Comparison of ENCODE assay signal across 21 cellular contexts in genomic region chr19:2120821-2121220, GRCh38. TPM values are rescaled to one million over a fixed set of nuclear protein-coding genes. Genes with fewer than 3 reads are reported as not detected.
DNase-seq lines count a peak whose midpoint lies in the region; ATAC-seq and TF ChIP-seq lines count a peak whose summit lies in the region.
"Had no signal": no experiment of that assay in that cellular context is flagged by ENCODE, and none has a peak within 500 bp of the region (broad histone marks: within the 10 kb centered on the region; RNA-seq: fewer than 3 reads in every experiment).

No MANE protein-coding gene starts in this region.

- no peaks in the 10 kb centered on the region for H4K20me1 ChIP-seq in mammary epithelial cell (ENCODE audit: insufficient read depth, low read length)

- no peaks in the 10 kb centered on the region for H3K4me1 Mint-ChIP-seq in chondrocyte (ENCODE audit: low read depth)
- H3K4me1 Mint-ChIP-seq in naive thymus-derived CD8-positive, alpha-beta T cell = peaks cover 0 to 2% (median 0%) of the 10 kb centered on the region in 4 donors

- CTCF ChIA-PET in mammary epithelial cell (lab: Charles Lee; ENCODE audit: low non-redundant PET) = no interaction called here

- no peak for TF ChIP-seq CTCF in mammary epithelial cell (conservative IDR thresholded peaks at IDR 0.05 in 1 of 2, IDR thresholded peaks at IDR 0.05 in 1 of 2; ENCODE audit: extremely low read depth in 1 of 2, insufficient read depth in 1 of 2, low read depth in 1 of 2, low read length in 2 of 2)
- no peak for TF ChIP-seq CTCF in breast epithelium (IDR thresholded peaks at IDR 0.05)
- TF ChIP-seq CTCF in chondrocyte (IDR thresholded peaks at IDR 0.05) = no peak

- H3K36me3 Mint-ChIP-seq in chondrocyte (ENCODE audit: low read depth) = peaks cover 18% of the 10 kb centered on the region
- peaks cover 0 to 65% (median 6%) of the 10 kb centered on the region in 3 donors for H3K36me3 Mint-ChIP-seq in naive thymus-derived CD8-positive, alpha-beta T cell

- dilution Hi-C loops in mammary epithelial cell (cut with HindIII; ENCODE audit: low sequenced_read_pairs) = no loop called here

- H3K36me3 ChIP-seq in mammary epithelial cell (ENCODE audit: insufficient read depth, low read length) = peaks cover 35% of the 10 kb centered on the region
- peaks cover 26% of the 10 kb centered on the region for H3K36me3 ChIP-seq in breast epithelium

- no peak overlapping the region for H3K9ac ChIP-seq in mammary epithelial cell (ENCODE audit: insufficient read depth, low read length)
- H3K9ac ChIP-seq: SK-N-SH had no signal

- in situ Hi-C loops in mammary epithelial cell (cut with MboI; ENCODE audit: low sequenced_read_pairs in 2 of 2) = no loop called here

- peaks cover 23% of the 10 kb centered on the region for H3K79me2 ChIP-seq in mammary epithelial cell (ENCODE audit: insufficient read depth, low read length)

- TF ChIP-seq POLR2A in breast epithelium (IDR thresholded peaks at IDR 0.05) = no peak

- H3K27ac ChIP-seq in mammary epithelial cell (ENCODE audit: insufficient read depth, low read depth, low read length) (no peak overlapping the region), breast epithelium (no peak overlapping the region)
- H3K27ac ChIP-seq: 22Rv1 had no signal

- H3K9me3 ChIP-seq in mammary epithelial cell (replicated peaks; ENCODE audit: insufficient read depth, low read length) (no peaks in the 10 kb centered on the region), breast epithelium (no peaks in the 10 kb centered on the region)
- H3K9me3 ChIP-seq: BE2C, MG63, SK-N-SH had no signal

- no peak overlapping the region for H3K4me3 ChIP-seq in mammary epithelial cell (replicated peaks in 1 of 3; ENCODE audit: insufficient read depth in 1 of 3, low read depth in 2 of 3, low read length in 3 of 3)
- no peak overlapping the region for H3K4me3 ChIP-seq in breast epithelium
- H3K4me3 ChIP-seq: MG63 had no signal

- H3K4me2 ChIP-seq in mammary epithelial cell (ENCODE audit: insufficient read depth, low read depth, low read length) = no peak overlapping the region
- H3K4me2 ChIP-seq: SK-N-SH had no signal

- POLR2A ChIA-PET in naive thymus-derived CD8-positive, alpha-beta T cell (lab: Charles Lee) = no interaction called here

- DNase-seq in mammary epithelial cell = no peak
- DNase-seq in breast epithelium (ENCODE audit: low spot score in 2 of 2) = no peak
- DNase-seq in chondrocyte (ENCODE audit: low spot score) = peak; percentile 71
- no peak for DNase-seq in naive thymus-derived CD8-positive, alpha-beta T cell
- DNase-seq: ACHN, BE2C, Calu3, DMS79 treated with DMSO at 0.1 percent for 48 hours, GF-D8, KG1, MG63, NCI-H1105 treated with DMSO at 0.1 percent for 48 hours, NCI-H146, NCI-H1930, NCI-H2107, NCI-H446, NCI-H524 treated with DMSO at 0.1 percent for 48 hours, NCI-H774, SK-N-SH, SW 1271 had no signal

- H3K27ac Mint-ChIP-seq in chondrocyte (ENCODE audit: unreplicated experiment) = no peak overlapping the region
- peak overlapping the region in 1 of 10 donors; percentile 5 for H3K27ac Mint-ChIP-seq in naive thymus-derived CD8-positive, alpha-beta T cell

- BruUV-seq in mammary epithelial cell (replicated peaks; lab: Mats Ljungman, UMichigan) = TSS peak; percentile 45

- WGBS in mammary epithelial cell (ENCODE audit: low coverage, missing lambda C conversion rate) = 94% methylated on average over 12 of the region's 26 CpGs

- H3K4me1 ChIP-seq in mammary epithelial cell (ENCODE audit: insufficient read depth, low read length) (no peaks in the 10 kb centered on the region), breast epithelium (no peaks in the 10 kb centered on the region)
- H3K4me1 ChIP-seq: BE2C had no signal

- ATAC-seq in naive thymus-derived CD8-positive, alpha-beta T cell = no peak

- no peak overlapping the region for H3K4me3 Mint-ChIP-seq in chondrocyte (ENCODE audit: unreplicated experiment)
- no peak overlapping the region for H3K4me3 Mint-ChIP-seq in naive thymus-derived CD8-positive, alpha-beta T cell

- no peak overlapping the region for H2AFZ ChIP-seq in mammary epithelial cell (ENCODE audit: low read depth, low read length)

- intact Hi-C loops in mammary epithelial cell (cut with micrococcal nuclease) = no loop called here
- intact Hi-C loops in breast epithelium (cut with DNase I; ENCODE audit: low total_unique reads) = no loop called here

- H3K27me3 Mint-ChIP-seq in chondrocyte (ENCODE audit: low read depth) = no peaks in the 10 kb centered on the region
- H3K27me3 Mint-ChIP-seq in naive thymus-derived CD8-positive, alpha-beta T cell = no peaks in the 10 kb centered on the region

- no peaks in the 10 kb centered on the region for H3K27me3 ChIP-seq in mammary epithelial cell (ENCODE audit: insufficient read depth, low read length)
- H3K27me3 ChIP-seq in breast epithelium = no peaks in the 10 kb centered on the region
- H3K27me3 ChIP-seq: BE2C, MG63 had no signal

- H3K9me3 Mint-ChIP-seq in chondrocyte (ENCODE audit: low read depth) = no peaks in the 10 kb centered on the region
- H3K9me3 Mint-ChIP-seq in naive thymus-derived CD8-positive, alpha-beta T cell = no peaks in the 10 kb centered on the region

RNA-seq across cellular contexts. Expression of gene IZUMO4, which starts 24.1 kb away (rescaled TPM):
- total RNA-seq in mammary epithelial cell (10 to 100 TPM in 1 of 2 donors, 1 to 10 TPM in 1; 1.2 to 11.2 TPM), breast epithelium (10 to 100 TPM in 1 of 3 donors, 1 to 10 TPM in 2; 3.6 to 12.8 (median 3.7) TPM), chondrocyte (2.4 to 3.9 TPM (median 3.2 TPM) in 3 replicates)
- 12.6 TPM for polyA plus RNA-seq in mammary epithelial cell
- 8.8 TPM for polyA minus RNA-seq in mammary epithelial cell
- total RNA-seq in naive thymus-derived CD8-positive, alpha-beta T cell = 10 to 100 TPM; 16.6 to 18.7 TPM
- polyA plus RNA-seq in naive thymus-derived CD8-positive, alpha-beta T cell = 1 to 10 TPM in 1 of 3 donors, under 1 TPM in 2; 0.26 to 1.4 (median 0.85) TPM

RNA-seq across cellular contexts. Expression of gene MOB3A, which starts 24.7 kb away (rescaled TPM):
- total RNA-seq in mammary epithelial cell = 10 to 100 TPM; 22.0 to 91.4 TPM
- polyA plus RNA-seq in mammary epithelial cell = 84.2 TPM
- polyA minus RNA-seq in mammary epithelial cell = 147 TPM
- 10 to 100 TPM; 18.3 to 45.8 (median 29.2) TPM for total RNA-seq in breast epithelium
- total RNA-seq in chondrocyte = 34.6 to 48.0 TPM (median 45.5 TPM) in 3 replicates
- 100 to 1,000 TPM in 1 of 2 experiments, 10 to 100 TPM in 1; 94.0 to 101 TPM for total RNA-seq in naive thymus-derived CD8-positive, alpha-beta T cell
- polyA plus RNA-seq in naive thymus-derived CD8-positive, alpha-beta T cell = 10 to 100 TPM; 40.5 to 90.4 (median 53.1) TPM

RNA-seq across cellular contexts. Expression of gene AP3D1, which starts 30.5 kb away (rescaled TPM):
- total RNA-seq in mammary epithelial cell (100 to 1,000 TPM; 124 to 143 TPM), breast epithelium (10 to 100 TPM; 53.6 to 68.5 (median 54.0) TPM), chondrocyte (139 to 157 TPM (median 144 TPM) in 3 replicates)
- polyA plus RNA-seq in mammary epithelial cell = 95.6 TPM
- polyA minus RNA-seq in mammary epithelial cell = 288 TPM
- total RNA-seq in naive thymus-derived CD8-positive, alpha-beta T cell = 10 to 100 TPM; 71.3 to 83.2 TPM
- polyA plus RNA-seq in naive thymus-derived CD8-positive, alpha-beta T cell = 10 to 100 TPM; 12.8 to 45.0 (median 13.6) TPM

RNA-seq across cellular contexts. Expression of gene DOT1L, which starts 42.9 kb away (rescaled TPM):
- total RNA-seq in mammary epithelial cell (10 to 100 TPM in 1 of 2 donors, 1 to 10 TPM in 1; 4.3 to 25.6 TPM), breast epithelium (10 to 100 TPM in 1 of 3 donors, 1 to 10 TPM in 2; 7.7 to 10.2 (median 8.0) TPM), chondrocyte (24.0 to 26.2 TPM (median 24.9 TPM) in 3 replicates)
- polyA plus RNA-seq in mammary epithelial cell = 6.3 TPM
- polyA minus RNA-seq in mammary epithelial cell = 31.7 TPM
- total RNA-seq in naive thymus-derived CD8-positive, alpha-beta T cell = 10 to 100 TPM; 24.5 to 28.5 TPM
- polyA plus RNA-seq in naive thymus-derived CD8-positive, alpha-beta T cell = 1 to 10 TPM in 1 of 3 donors, under 1 TPM in 2; 0.30 to 1.0 (median 0.62) TPM
